ENCODE assay signal across 8 cellular contexts in genomic region chr12:51953011-51953568, GRCh38. TPM values are rescaled to one million over a fixed set of nuclear protein-coding genes. Genes with fewer than 3 reads are reported as not detected.
DNase-seq lines count a peak whose midpoint lies in the region; ATAC-seq, FAIRE-seq and TF ChIP-seq lines count a peak whose summit lies in the region.

No MANE protein-coding gene starts in this region.

- intact Hi-C loops in activated CD4-positive, alpha-beta T cell treated with anti-CD3 and anti-CD28 coated beads, Interleukin-2, amount 10 ng/mL, durations not matched to agents 24 days and 14 days (cut with micrococcal nuclease) = loop anchor here (2.0 kb wide), 1 partner anchor 72 kb away; no protein-coding TSS in a partner anchor

- peak overlapping the region; percentile 20 for H3K27ac ChIP-seq in temporal lobe (ENCODE audit: low read depth, low read length)

- H3K27ac Mint-ChIP-seq in activated CD4-positive, alpha-beta T cell treated with anti-CD3 and anti-CD28 coated beads, Interleukin-2, amount 10 ng/mL, durations not matched to agents 24 days and 14 days = no peak overlapping the region
- peak overlapping the region; percentile 60 for H3K27ac Mint-ChIP-seq in activated naive CD8-positive, alpha-beta T cell treated with anti-CD3 and anti-CD28 coated beads, Interleukin-2, amount 50 U/mL, for 24 hours

- FAIRE-seq in H54 (lab: Jason Lieb, UNC) = no peak

- TF ChIP-seq POLR2A in H54 (IDR thresholded peaks at IDR 0.05; ENCODE audit: low read depth, low read length) = no peak

- H3K27me3 Mint-ChIP-seq in activated CD4-positive, alpha-beta T cell treated with anti-CD3 and anti-CD28 coated beads, Interleukin-2, amount 10 ng/mL, durations not matched to agents 24 days and 14 days = peaks cover 35% of the 10 kb centered on the region
- peaks cover 8% of the 10 kb centered on the region for H3K27me3 Mint-ChIP-seq in activated naive CD8-positive, alpha-beta T cell treated with anti-CD3 and anti-CD28 coated beads, Interleukin-2, amount 50 U/mL, for 24 hours

- peaks cover 26% of the 10 kb centered on the region for H3K4me1 Mint-ChIP-seq in activated CD4-positive, alpha-beta T cell treated with anti-CD3 and anti-CD28 coated beads, Interleukin-2, amount 10 ng/mL, durations not matched to agents 24 days and 14 days
- peaks cover 42% of the 10 kb centered on the region for H3K4me1 Mint-ChIP-seq in activated naive CD8-positive, alpha-beta T cell treated with anti-CD3 and anti-CD28 coated beads, Interleukin-2, amount 50 U/mL, for 24 hours

- no peak for DNase-seq in activated CD4-positive, alpha-beta T cell treated with anti-CD3 and anti-CD28 coated beads, Interleukin-2, amount 10 ng/mL, durations not matched to agents 24 days and 14 days
- no peak for DNase-seq in activated CD4-positive, alpha-beta T cell treated with anti-CD3 and anti-CD28 coated beads for 4 hours
- DNase-seq in activated naive CD8-positive, alpha-beta T cell treated with anti-CD3 and anti-CD28 coated beads, Interleukin-2, amount 50 U/mL, for 24 hours = no peak
- peak; percentile 41 for DNase-seq in left lobe of liver (ENCODE audit: low spot score)
- DNase-seq in H54 (ENCODE audit: insufficient read length, low spot score) = no peak
- DNase-seq in NCI-H1436 treated with DMSO at 0.1 percent for 48 hours (lab: John Stamatoyannopoulos, UW) = no peak
- DNase-seq in hippocampal formation (lab: John Stamatoyannopoulos, UW) = no peak

- H3K36me3 Mint-ChIP-seq in activated CD4-positive, alpha-beta T cell treated with anti-CD3 and anti-CD28 coated beads, Interleukin-2, amount 10 ng/mL, durations not matched to agents 24 days and 14 days (ENCODE audit: low read depth) = no peaks in the 10 kb centered on the region
- H3K36me3 Mint-ChIP-seq in activated naive CD8-positive, alpha-beta T cell treated with anti-CD3 and anti-CD28 coated beads, Interleukin-2, amount 50 U/mL, for 24 hours (ENCODE audit: low read depth) = no peaks in the 10 kb centered on the region

- H3K4me3 Mint-ChIP-seq in activated CD4-positive, alpha-beta T cell treated with anti-CD3 and anti-CD28 coated beads, Interleukin-2, amount 10 ng/mL, durations not matched to agents 24 days and 14 days = peak overlapping the region; percentile 74
- H3K4me3 Mint-ChIP-seq in activated naive CD8-positive, alpha-beta T cell treated with anti-CD3 and anti-CD28 coated beads, Interleukin-2, amount 50 U/mL, for 24 hours = peak overlapping the region; percentile 77

- H3K9me3 Mint-ChIP-seq in activated CD4-positive, alpha-beta T cell treated with anti-CD3 and anti-CD28 coated beads, Interleukin-2, amount 10 ng/mL, durations not matched to agents 24 days and 14 days = no peaks in the 10 kb centered on the region
- no peaks in the 10 kb centered on the region for H3K9me3 Mint-ChIP-seq in activated naive CD8-positive, alpha-beta T cell treated with anti-CD3 and anti-CD28 coated beads, Interleukin-2, amount 50 U/mL, for 24 hours

- peak; percentile 23 for ATAC-seq in activated naive CD8-positive, alpha-beta T cell treated with anti-CD3 and anti-CD28 coated beads, Interleukin-2, amount 50 U/mL, for 24 hours
- ATAC-seq in left lobe of liver = no peak

RNA-seq across cellular contexts. Expression of gene ACVR1B, which starts 1.6 kb away (rescaled TPM):
- total RNA-seq in activated CD4-positive, alpha-beta T cell treated with anti-CD3 and anti-CD28 coated beads, Interleukin-2, amount 10 ng/mL, durations not matched to agents 24 days and 14 days = 7.1 and 8.1 TPM in 2 replicates
- total RNA-seq in left lobe of liver (28.0 TPM), temporal lobe (43.3 TPM)

RNA-seq across cellular contexts. Expression of gene ACVRL1, which starts 45.8 kb away (rescaled TPM):
- not detected in 2 replicates for total RNA-seq in activated CD4-positive, alpha-beta T cell treated with anti-CD3 and anti-CD28 coated beads, Interleukin-2, amount 10 ng/mL, durations not matched to agents 24 days and 14 days
- 7.1 TPM for total RNA-seq in left lobe of liver
- 7.9 TPM for total RNA-seq in temporal lobe

RNA-seq across cellular contexts. Expression of gene TAMALIN, which starts 53.7 kb away (rescaled TPM):
- 10.4 and 12.4 TPM in 2 replicates for total RNA-seq in activated CD4-positive, alpha-beta T cell treated with anti-CD3 and anti-CD28 coated beads, Interleukin-2, amount 10 ng/mL, durations not matched to agents 24 days and 14 days
- 5.5 TPM for total RNA-seq in left lobe of liver
- total RNA-seq in temporal lobe = 1.5 TPM
